ENCODE assay signal across 17 cellular contexts in genomic region chr20:37885593-37886507, GRCh38. TPM values are rescaled to one million over a fixed set of nuclear protein-coding genes. Genes with fewer than 3 reads are reported as not detected.
DNase-seq lines count a peak whose midpoint lies in the region; ATAC-seq, FAIRE-seq and TF ChIP-seq lines count a peak whose summit lies in the region.
"Had no signal": no experiment of that assay in that cellular context is flagged by ENCODE, and none has a peak within 500 bp of the region (broad histone marks: within the 10 kb centered on the region; RNA-seq: fewer than 3 reads in every experiment).

No MANE protein-coding gene starts in this region.

- H2BK12ac ChIP-seq in H1 (ENCODE audit: low read depth, low read length) (peak overlapping the region; percentile 39; the same call in 1 of the 2 replicates), mesenchymal stem cell (ENCODE audit: low read length in 2 of 2) (no peak overlapping the region)

- TF ChIP-seq POLR2A in H1 (IDR thresholded peaks at IDR 0.05; ENCODE audit: control extremely low read depth in 1 of 2, low read depth in 2 of 2, low read length in 2 of 2): no peak

- no peak overlapping the region for H3K9ac ChIP-seq in H1 (replicated peaks in 1 of 4; ENCODE audit: extremely low read depth in 1 of 4, low read depth in 3 of 4, low read length in 3 of 4)
- H3K9ac ChIP-seq in mesenchymal stem cell (ENCODE audit: low read length): peak overlapping the region; percentile 11

- intact Hi-C loops in Right ventricle myocardium superior (cut with DNase I): no loop called here
- intact Hi-C loops in left ventricle myocardium inferior (cut with micrococcal nuclease): no loop called here
- intact Hi-C loops in mucosa of descending colon (cut with DNase I, micrococcal nuclease): no loop called here

- no peak for TF ChIP-seq EP300 in H1 (IDR thresholded peaks at IDR 0.05; ENCODE audit: borderline replicate concordance in 1 of 2, low read depth in 2 of 2, low read length in 2 of 2)

- peaks cover 2% of the 10 kb centered on the region; the same call in 1 of the 2 replicates for H3K23me2 ChIP-seq in H1 (ENCODE audit: low read depth, low read length)

- peak; percentile 51 for ATAC-seq in Right ventricle myocardium superior (ENCODE audit: poor library complexity)
- no peak for ATAC-seq in mucosa of descending colon

- peaks cover 46% of the 10 kb centered on the region for H3K4me1 ChIP-seq in left ventricle myocardium inferior
- H3K4me1 ChIP-seq in H1 (replicated peaks in 1 of 4; ENCODE audit: control insufficient read depth in 3 of 4, insufficient read depth in 4 of 4, low read length in 3 of 4): peaks cover 0 to 3% (median 0%) of the 10 kb centered on the region in 4 experiments; a peak in 1 of 7 replicates
- no peaks in the 10 kb centered on the region for H3K4me1 ChIP-seq in mesenchymal stem cell (ENCODE audit: control insufficient read depth, insufficient read depth, low read depth, low read length)
- no peaks in the 10 kb centered on the region for H3K4me1 ChIP-seq in mucosa of descending colon (ENCODE audit: low read depth)

- H3K27ac ChIP-seq in left ventricle myocardium inferior (replicated peaks): no peak overlapping the region
- no peak overlapping the region for H3K27ac ChIP-seq in H1 (ENCODE audit: low read depth, low read length)
- no peak overlapping the region for H3K27ac ChIP-seq in mesenchymal stem cell (ENCODE audit: low read length, poor library complexity, severe bottlenecking)

- H3K18ac ChIP-seq in H1 (ENCODE audit: extremely low read depth, low read length): no peak overlapping the region
- no peak overlapping the region for H3K18ac ChIP-seq in mesenchymal stem cell (ENCODE audit: low read depth in 1 of 2, low read length in 2 of 2)

- no peaks in the 10 kb centered on the region for H3K9me3 ChIP-seq in left ventricle myocardium inferior (replicated peaks)
- no peaks in the 10 kb centered on the region for H3K9me3 ChIP-seq in H1 (ENCODE audit: insufficient read depth in 2 of 2, low read depth in 1 of 2, low read length in 1 of 2)
- H3K9me3 ChIP-seq in mesenchymal stem cell (ENCODE audit: control insufficient read depth, low read length): no peaks in the 10 kb centered on the region
- no peaks in the 10 kb centered on the region for H3K9me3 ChIP-seq in mucosa of descending colon

- DNase-seq in Right ventricle myocardium superior (no peak), left ventricle myocardium inferior (no peak), H1 (ENCODE audit: low read depth in 1 of 2, low spot score in 2 of 2) (no peak), mesenchymal stem cell (no peak), mucosa of descending colon (no peak), NCI-H2196 treated with DMSO at 0.1 percent for 48 hours (lab: John Stamatoyannopoulos, UW; ENCODE audit: unreplicated experiment) (no peak), immature natural killer cell (no peak)
- DNase-seq: ACHN, AML-193, DMS 273 treated with DMSO at 0.1 percent for 48 hours, EL, KG1, NCI-H1694 treated with DMSO at 0.1 percent for 48 hours, NCI-H526, SIG-M5 had no signal

- FAIRE-seq in H1 (lab: Jason Lieb, UNC): no peak
- FAIRE-seq: RCC 7860 had no signal

- H3K79me1 ChIP-seq in H1 (ENCODE audit: low read depth, low read length) (no peaks in the 10 kb centered on the region), mesenchymal stem cell (replicated peaks; ENCODE audit: low read length, poor library complexity, severe bottlenecking) (no peaks in the 10 kb centered on the region)

- no peaks in the 10 kb centered on the region for H3K79me2 ChIP-seq in H1 (ENCODE audit: control insufficient read depth in 1 of 2, insufficient read depth in 2 of 2, low read length in 2 of 2)

- CTCF ChIA-PET in H1 (lab: Charles Lee; ENCODE audit: partially characterized antibody): interaction anchor here (0.9 to 1.8 kb wide), 4 partner anchors 12 to 321 kb away, joined by 3 to 7 read pairs (median 6); no protein-coding TSS in a partner anchor

- H2AK5ac ChIP-seq in H1 (ENCODE audit: low read depth, low read length): no peak overlapping the region
- H2AK5ac ChIP-seq in mesenchymal stem cell (ENCODE audit: low read length, severe bottlenecking): no peak overlapping the region

- H3K4me3 Mint-ChIP-seq in immature natural killer cell: no peak overlapping the region

- no peak for TF ChIP-seq CTCF in left ventricle myocardium inferior (IDR thresholded peaks at IDR 0.05; ENCODE audit: borderline replicate concordance)
- no peak for TF ChIP-seq CTCF in H1 (IDR thresholded peaks at IDR 0.05; ENCODE audit: control extremely low read depth in 1 of 3, insufficient read depth in 1 of 3, low read depth in 1 of 3, low read length in 3 of 3)
- TF ChIP-seq CTCF in mucosa of descending colon (IDR thresholded peaks at IDR 0.05): no peak

- H3K4me3 ChIP-seq in left ventricle myocardium inferior: no peak overlapping the region
- H3K4me3 ChIP-seq in H1 (ENCODE audit: extremely low read depth in 1 of 4, insufficient read depth in 2 of 4, low read depth in 3 of 4, low read length in 4 of 4): no peak overlapping the region
- H3K4me3 ChIP-seq in mesenchymal stem cell (ENCODE audit: insufficient read depth in 1 of 2, low read depth in 1 of 2, low read length in 2 of 2): no peak overlapping the region
- H3K4me3 ChIP-seq in mucosa of descending colon: no peak overlapping the region

- H3K56ac ChIP-seq in H1 (replicated peaks; ENCODE audit: insufficient read length, low read depth, low read length): no peak overlapping the region

- no peak overlapping the region for H4K91ac ChIP-seq in H1 (replicated peaks; ENCODE audit: insufficient read length, low read length)
- no peak overlapping the region for H4K91ac ChIP-seq in mesenchymal stem cell (ENCODE audit: low read length)

- H3K36me3 ChIP-seq in left ventricle myocardium inferior: no peaks in the 10 kb centered on the region
- no peaks in the 10 kb centered on the region for H3K36me3 ChIP-seq in H1 (ENCODE audit: control insufficient read depth in 2 of 4, insufficient read depth in 4 of 4, low read length in 3 of 4)
- H3K36me3 ChIP-seq in mesenchymal stem cell (ENCODE audit: control insufficient read depth in 1 of 2, insufficient read depth in 2 of 2, low read depth in 1 of 2, low read length in 2 of 2): no peaks in the 10 kb centered on the region
- no peaks in the 10 kb centered on the region for H3K36me3 ChIP-seq in mucosa of descending colon (ENCODE audit: low read depth)

- TF ChIP-seq RAD21 in H1 (IDR thresholded peaks at IDR 0.05 in 1 of 2, conservative IDR thresholded peaks at IDR 0.05 in 1 of 2; ENCODE audit: low read depth in 2 of 2, low read length in 2 of 2): no peak

- 88% methylated on average over 24 of the region's 32 CpGs; no CpG with 5 or more reads in 1 of the 2 experiments for WGBS in H1 (ENCODE audit: extremely low coverage in 1 of 2, insufficient coverage in 1 of 2, insufficient read length in 1 of 2, insufficient replicate concordance in 2 of 2, low coverage in 1 of 2, low lambda C conversion rate in 2 of 2, missing lambda C conversion rate in 1 of 2), 2 experiments
- 82% methylated on average over 29 of the region's 32 CpGs for WGBS in mesenchymal stem cell

- H4K8ac ChIP-seq in H1 (ENCODE audit: extremely low read depth, insufficient read depth, low read length) (peak overlapping the region; percentile 78; the same call in 1 of the 2 replicates), mesenchymal stem cell (ENCODE audit: low read length) (no peak overlapping the region)

- no peak overlapping the region for H3K27ac Mint-ChIP-seq in immature natural killer cell
- H3K27ac Mint-ChIP-seq: CD14-positive monocyte had no signal

- no peak overlapping the region for H2BK5ac ChIP-seq in H1 (ENCODE audit: low read depth, low read length)
- no peak overlapping the region for H2BK5ac ChIP-seq in mesenchymal stem cell (ENCODE audit: low read depth, low read length, poor library complexity, severe bottlenecking)

- H2BK120ac ChIP-seq in H1 (replicated peaks; ENCODE audit: low read depth, low read length) (no peak overlapping the region), mesenchymal stem cell (ENCODE audit: low read depth, low read length) (no peak overlapping the region)

- H4K5ac ChIP-seq in H1 (ENCODE audit: insufficient read length, low read depth, low read length): no peak overlapping the region

- H4K20me1 ChIP-seq in H1 (replicated peaks in 1 of 2; ENCODE audit: control insufficient read depth in 1 of 2, insufficient read depth in 2 of 2, low read length in 2 of 2): no peaks in the 10 kb centered on the region

- no peak overlapping the region for H3K23ac ChIP-seq in H1 (ENCODE audit: insufficient read length)
- H3K23ac ChIP-seq in mesenchymal stem cell (ENCODE audit: low read length in 2 of 2): no peak overlapping the region

- H3K27me3 Mint-ChIP-seq in immature natural killer cell (ENCODE audit: low read depth in 3 of 3): peaks cover 0 to 4% (median 4%) of the 10 kb centered on the region in 3 donors

- H3K27me3 ChIP-seq in left ventricle myocardium inferior (ENCODE audit: low read depth) (peaks cover 47% of the 10 kb centered on the region), H1 (replicated peaks in 1 of 4; ENCODE audit: control insufficient read depth in 3 of 4, extremely low read depth in 1 of 4, insufficient read depth in 3 of 4, low read length in 3 of 4) (0 out of 7 replicates have a peak, but pooled peaks cover 0 to 2% (median 0%) of the 10 kb centered on the region in 4 experiments), mesenchymal stem cell (ENCODE audit: control insufficient read depth in 1 of 2, insufficient read depth in 1 of 2, low read length in 2 of 2) (peaks cover 23 to 55% of the 10 kb centered on the region in 2 experiments)

- H3K4me2 ChIP-seq in H1 (ENCODE audit: insufficient read depth in 1 of 2, low read depth in 2 of 2, low read length in 2 of 2): no peak overlapping the region
- H3K4me2 ChIP-seq in mesenchymal stem cell (ENCODE audit: low read length, poor library complexity, severe bottlenecking): no peak overlapping the region

- H3K4ac ChIP-seq in H1 (replicated peaks; ENCODE audit: insufficient read length, low read depth, low read length) (no peak overlapping the region), mesenchymal stem cell (ENCODE audit: low read depth in 1 of 2, low read length in 2 of 2) (no peak overlapping the region)

- H3K9me3 Mint-ChIP-seq in immature natural killer cell: peaks cover 0 to 2% (median 0%) of the 10 kb centered on the region in 6 donors
- H3K9me3 Mint-ChIP-seq: CD14-positive monocyte had no signal

- H3K4me1 Mint-ChIP-seq in immature natural killer cell: no peaks in the 10 kb centered on the region
- H3K4me1 Mint-ChIP-seq: CD14-positive monocyte had no signal

- H3K36me3 Mint-ChIP-seq in immature natural killer cell: no peaks in the 10 kb centered on the region
- H3K36me3 Mint-ChIP-seq: CD14-positive monocyte had no signal

- POLR2A ChIA-PET in H1 (lab: Charles Lee; ENCODE audit: partially characterized antibody): no interaction called here

- no peak overlapping the region for H2BK20ac ChIP-seq in H1 (ENCODE audit: low read length)

- H3K14ac ChIP-seq in H1 (ENCODE audit: insufficient read length) (no peak overlapping the region), mesenchymal stem cell (ENCODE audit: low read length in 2 of 2) (no peak overlapping the region)

- no peak overlapping the region for H2AFZ ChIP-seq in H1 (ENCODE audit: low read length)
- no peak overlapping the region for H2AFZ ChIP-seq in mesenchymal stem cell (ENCODE audit: low read depth, low read length)

- no peak overlapping the region for H2BK15ac ChIP-seq in H1 (ENCODE audit: low read length)
- H2BK15ac ChIP-seq in mesenchymal stem cell (ENCODE audit: low read depth, poor library complexity, severe bottlenecking): no peak overlapping the region

RNA-seq across cellular contexts. Expression of gene VSTM2L, which starts 17.1 kb away (rescaled TPM):
- 17.0 TPM for total RNA-seq in Right ventricle myocardium superior
- 50.3 TPM for total RNA-seq in left ventricle myocardium inferior
- 1.3 and 1.6 TPM in 2 replicates for total RNA-seq in H1 (2021; fragmentation: NEBNext Ultra II Directional; extraction: Animal tissue kit (Norgen Biotek cat#: 25700))
- polyA plus RNA-seq in H1 (2011; rRNA removed): 2.6 and 3.2 TPM in 2 replicates
- polyA plus RNA-seq in H1 (2011; cell fraction: cytosol; rRNA removed): 1.8 TPM
- polyA plus RNA-seq in H1 (2011; cell fraction: nucleus; rRNA removed): 1.5 TPM
- polyA plus RNA-seq in H1 (2012, experiment 1 of 2): 0.87 to 2.5 TPM (median 1.9 TPM) in 4 replicates
- polyA plus RNA-seq in H1 (2012, experiment 2 of 2): 1.5 TPM
- polyA plus RNA-seq in H1 (2013, experiment 1 of 2): 1.6 TPM
- polyA plus RNA-seq in H1 (2013, experiment 2 of 2): 1.7 TPM
- 0.27 and 0.32 TPM in 2 replicates for polyA minus RNA-seq in H1 (2011; rRNA and poly(A)+ RNA removed)
- not detected for polyA minus RNA-seq in H1 (2011; cell fraction: cytosol; rRNA and poly(A)+ RNA removed)
- polyA minus RNA-seq in H1 (2011; cell fraction: nucleus; rRNA and poly(A)+ RNA removed): 0.60 TPM
- polyA plus RNA-seq in mesenchymal stem cell (2013, experiment 1 of 2): 2.1 TPM
- 2.4 TPM for polyA plus RNA-seq in mesenchymal stem cell (2013, experiment 2 of 2)
- 1 to 10 TPM in 2 of 3 donors, under 1 TPM in 1; 0.81 to 2.6 (median 2.6) TPM for total RNA-seq in mucosa of descending colon
- polyA plus RNA-seq in immature natural killer cell: not detected
- polyA plus RNA-seq: CD14-positive monocyte had no signal
